In genomic region chr2:159571540-159572260, GRCh38 we compare ENCODE assay signal across 25 cellular contexts.
"Had no signal": no experiment of that assay in that cellular context is flagged by ENCODE, and none has a peak within 500 bp of the region (broad histone marks: within the 10 kb centered on the region; RNA-seq: fewer than 3 reads in every experiment).

No MANE protein-coding gene starts in this region.

- DNase-seq: activated CD4-positive, alpha-beta memory T cell treated with anti-CD3 and anti-CD28 coated beads, Interleukin-2, amount 10 ng/mL, durations not matched to agents 7 days and 5 days; activated CD4-positive, alpha-beta T cell treated with anti-CD3 and anti-CD28 coated beads, Interleukin-2, amount 10 ng/mL, durations not matched to agents 24 days and 14 days; activated effector memory CD4-positive, alpha-beta T cell treated with Interleukin-2 at 50 U/mL for 16 hours; activated naive CD4-positive, alpha-beta T cell treated with anti-CD3 and anti-CD28 coated beads for 36 hours; activated naive CD8-positive, alpha-beta T cell treated with anti-CD3 and anti-CD28 coated beads, Interleukin-2, amount 10 ng/mL, durations not matched to agents 7 days and 5 days; activated T-cell treated with anti-CD3 and anti-CD28 coated beads, Interleukin-2, amount 50 U/mL, for 72 hours; amniotic stem cell; cortex of kidney; endodermal cell; foreskin melanocyte; lower lobe of right lung; naive thymus-derived CD4-positive, alpha-beta T cell; retina; spleen; stimulated activated CD4-positive, alpha-beta T cell treated with anti-CD3 and anti-CD28 coated beads, Interleukin-4, amount 100 ng/mL, for 24 hours; stimulated activated naive CD8-positive, alpha-beta T cell treated with anti-CD3 and anti-CD28 coated beads, Interleukin-15, Interleukin-2, amounts not matched to agents 100 U/mL and 50 U/mL, for 24 hours; upper lobe of right lung had no signal

- H3K4me3 ChIP-seq: cardiac muscle cell, lower lobe of right lung, neural progenitor cell, spleen, upper lobe of right lung had no signal

- H3K27ac ChIP-seq: cardiac muscle cell, epithelial cell of prostate, lower lobe of right lung, neural progenitor cell, spleen, upper lobe of right lung, VCaP had no signal

- H3K4me3 Mint-ChIP-seq: activated CD4-positive, alpha-beta memory T cell treated with anti-CD3 and anti-CD28 coated beads, Interleukin-2, amount 10 ng/mL, durations not matched to agents 7 days and 5 days; activated CD4-positive, alpha-beta T cell treated with anti-CD3 and anti-CD28 coated beads, Interleukin-2, amount 10 ng/mL, durations not matched to agents 24 days and 14 days; activated naive CD4-positive, alpha-beta T cell treated with anti-CD3 and anti-CD28 coated beads for 36 hours; activated naive CD8-positive, alpha-beta T cell treated with anti-CD3 and anti-CD28 coated beads, Interleukin-2, amount 10 ng/mL, durations not matched to agents 7 days and 5 days; activated T-cell treated with anti-CD3 and anti-CD28 coated beads, Interleukin-2, amount 50 U/mL, for 72 hours; endodermal cell; naive thymus-derived CD4-positive, alpha-beta T cell; neural progenitor cell; T-helper 2 cell treated with Interferon-gamma antibody and Interleukin-4, amounts not matched to agents 5 μg/mL and 100 μg/mL, for 36 hours had no signal

- H3K9me3 ChIP-seq: lower lobe of right lung, upper lobe of right lung had no signal

- H3K4me1 Mint-ChIP-seq: activated CD4-positive, alpha-beta memory T cell treated with anti-CD3 and anti-CD28 coated beads, Interleukin-2, amount 10 ng/mL, durations not matched to agents 7 days and 5 days; activated CD4-positive, alpha-beta T cell treated with anti-CD3 and anti-CD28 coated beads, Interleukin-2, amount 10 ng/mL, durations not matched to agents 24 days and 14 days; activated naive CD8-positive, alpha-beta T cell treated with anti-CD3 and anti-CD28 coated beads, Interleukin-2, amount 10 ng/mL, durations not matched to agents 7 days and 5 days; endodermal cell; neural progenitor cell had no signal

- H3K27me3 ChIP-seq: cardiac muscle cell, neural progenitor cell, spleen, upper lobe of right lung had no signal

- ATAC-seq: activated CD4-positive, CD25-positive, alpha-beta regulatory T cell treated with anti-CD3 and anti-CD28 coated beads, Interleukin-2, amount 50 U/mL, for 24 hours; activated T-cell treated with anti-CD3 and anti-CD28 coated beads, Interleukin-2, amount 50 U/mL, for 72 hours; left lobe of liver; lower lobe of right lung; naive thymus-derived CD4-positive, alpha-beta T cell; stimulated activated naive CD8-positive, alpha-beta T cell treated with anti-CD3 and anti-CD28 coated beads, Interleukin-15, Interleukin-2, amounts not matched to agents 100 U/mL and 50 U/mL, for 24 hours; upper lobe of right lung had no signal

- H3K27ac Mint-ChIP-seq: activated CD4-positive, alpha-beta memory T cell treated with anti-CD3 and anti-CD28 coated beads, Interleukin-2, amount 10 ng/mL, durations not matched to agents 7 days and 5 days; activated CD4-positive, alpha-beta T cell treated with anti-CD3 and anti-CD28 coated beads, Interleukin-2, amount 10 ng/mL, durations not matched to agents 24 days and 14 days; activated naive CD4-positive, alpha-beta T cell treated with anti-CD3 and anti-CD28 coated beads for 36 hours; activated naive CD8-positive, alpha-beta T cell treated with anti-CD3 and anti-CD28 coated beads, Interleukin-2, amount 10 ng/mL, durations not matched to agents 7 days and 5 days; activated T-cell treated with anti-CD3 and anti-CD28 coated beads, Interleukin-2, amount 50 U/mL, for 72 hours; endodermal cell; naive thymus-derived CD4-positive, alpha-beta T cell; neural progenitor cell; T-helper 2 cell treated with Interferon-gamma antibody and Interleukin-4, amounts not matched to agents 5 μg/mL and 100 μg/mL, for 36 hours had no signal

- H3K4me1 ChIP-seq: lower lobe of right lung, neural progenitor cell, upper lobe of right lung had no signal

- H3K9me3 Mint-ChIP-seq: activated naive CD8-positive, alpha-beta T cell treated with anti-CD3 and anti-CD28 coated beads, Interleukin-2, amount 10 ng/mL, durations not matched to agents 7 days and 5 days had no signal

- H3K36me3 ChIP-seq: cardiac muscle cell, lower lobe of right lung, upper lobe of right lung had no signal

- H3K27me3 Mint-ChIP-seq: activated CD4-positive, alpha-beta memory T cell treated with anti-CD3 and anti-CD28 coated beads, Interleukin-2, amount 10 ng/mL, durations not matched to agents 7 days and 5 days; activated CD4-positive, alpha-beta T cell treated with anti-CD3 and anti-CD28 coated beads, Interleukin-2, amount 10 ng/mL, durations not matched to agents 24 days and 14 days; activated naive CD8-positive, alpha-beta T cell treated with anti-CD3 and anti-CD28 coated beads, Interleukin-2, amount 10 ng/mL, durations not matched to agents 7 days and 5 days; naive thymus-derived CD4-positive, alpha-beta T cell; progenitor cell of endocrine pancreas had no signal
